In the genomic region with DNA sequence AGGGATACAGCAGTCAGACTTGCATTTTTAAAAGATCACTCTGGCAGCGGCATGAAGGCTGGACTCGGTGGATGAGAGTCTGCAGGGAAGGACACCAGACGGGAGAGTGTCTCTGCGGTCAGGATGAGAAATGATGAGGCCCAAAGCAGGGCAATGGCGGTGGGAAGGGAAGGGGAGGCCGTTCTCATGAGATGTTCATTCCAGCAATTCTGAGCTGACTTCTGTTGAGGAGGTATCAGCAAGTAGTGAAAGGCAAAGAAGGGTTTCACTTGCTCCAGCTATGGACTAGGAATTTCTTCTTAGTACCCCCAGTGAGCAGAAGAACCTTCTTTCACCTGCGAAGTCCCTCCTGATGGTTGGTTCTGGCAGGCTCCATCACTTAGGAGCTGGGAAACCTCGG, we compare ENCODE assay signal across 30 cellular contexts.
"Had no signal": no experiment of that assay in that cellular context is flagged by ENCODE, and none has a peak within 500 bp of the region (broad histone marks: within the 10 kb centered on the region; RNA-seq: fewer than 3 reads in every experiment).

No MANE protein-coding gene starts in this region.

- H3K4me3 ChIP-seq: adrenal gland, ascending aorta, body of pancreas, breast epithelium, cardiac muscle cell had no signal

- DNase-seq: activated effector memory CD4-positive, alpha-beta T cell treated with anti-CD3 and anti-CD28 coated beads, Interleukin-2, amount 50 U/mL, for 16 hours; activated effector memory CD4-positive, alpha-beta T cell treated with Interleukin-2 at 50 U/mL for 16 hours; activated gamma-delta T cell; activated gamma-delta T cell treated with Interleukin-2 at 50 U/mL for 16 hours; activated naive CD4-positive, alpha-beta T cell; activated naive CD4-positive, alpha-beta T cell treated with anti-CD3 and anti-CD28 coated beads for 36 hours; activated naive CD4-positive, alpha-beta T cell treated with anti-CD3 and anti-CD28 coated beads, Interleukin-2, amount 10 ng/mL, durations not matched to agents 7 days and 5 days; activated naive CD4-positive, alpha-beta T cell treated with anti-CD3 and anti-CD28 coated beads, Interleukin-2, amount 50 U/mL, for 16 hours; activated naive CD4-positive, alpha-beta T cell treated with Interleukin-2 at 50 U/mL for 16 hours; activated naive CD8-positive, alpha-beta T cell treated with anti-CD3 and anti-CD28 coated beads for 36 hours; activated naive CD8-positive, alpha-beta T cell treated with anti-CD3 and anti-CD28 coated beads, Interleukin-2, amount 10 ng/mL, durations not matched to agents 7 days and 5 days; activated naive CD8-positive, alpha-beta T cell treated with anti-CD3 and anti-CD28 coated beads, Interleukin-2, amount 50 U/mL, for 24 hours; activated T-cell treated with anti-CD3 and anti-CD28 coated beads, Interleukin-2, amount 50 U/mL, for 1 hour; activated T-cell treated with anti-CD3 and anti-CD28 coated beads, Interleukin-2, amount 50 U/mL, for 24 hours; activated T-cell treated with anti-CD3 and anti-CD28 coated beads, Interleukin-2, amount 50 U/mL, for 4 hours; activated T-cell treated with anti-CD3 and anti-CD28 coated beads, Interleukin-2, amount 50 U/mL, for 48 hours; activated T-cell treated with anti-CD3 and anti-CD28 coated beads, Interleukin-2, amount 50 U/mL, for 72 hours; adrenal gland; amniotic stem cell; amygdala; anterior cingulate cortex; aorta; body of pancreas; brain microvascular endothelial cell; caudate nucleus; central memory CD4-positive, alpha-beta T cell; cerebellar nuclear complex had no signal

- H3K9me3 ChIP-seq: adrenal gland, ascending aorta, body of pancreas, breast epithelium had no signal

- H3K4me1 ChIP-seq: ascending aorta had no signal

- H3K27me3 ChIP-seq: adrenal gland, ascending aorta, body of pancreas, brain microvascular endothelial cell, breast epithelium had no signal

- H3K36me3 ChIP-seq: adrenal gland, brain microvascular endothelial cell, breast epithelium, cardiac muscle cell had no signal

- H3K27ac ChIP-seq: adrenal gland, ascending aorta, body of pancreas, brain microvascular endothelial cell, breast epithelium, cardiac muscle cell had no signal
